In the genomic region with DNA sequence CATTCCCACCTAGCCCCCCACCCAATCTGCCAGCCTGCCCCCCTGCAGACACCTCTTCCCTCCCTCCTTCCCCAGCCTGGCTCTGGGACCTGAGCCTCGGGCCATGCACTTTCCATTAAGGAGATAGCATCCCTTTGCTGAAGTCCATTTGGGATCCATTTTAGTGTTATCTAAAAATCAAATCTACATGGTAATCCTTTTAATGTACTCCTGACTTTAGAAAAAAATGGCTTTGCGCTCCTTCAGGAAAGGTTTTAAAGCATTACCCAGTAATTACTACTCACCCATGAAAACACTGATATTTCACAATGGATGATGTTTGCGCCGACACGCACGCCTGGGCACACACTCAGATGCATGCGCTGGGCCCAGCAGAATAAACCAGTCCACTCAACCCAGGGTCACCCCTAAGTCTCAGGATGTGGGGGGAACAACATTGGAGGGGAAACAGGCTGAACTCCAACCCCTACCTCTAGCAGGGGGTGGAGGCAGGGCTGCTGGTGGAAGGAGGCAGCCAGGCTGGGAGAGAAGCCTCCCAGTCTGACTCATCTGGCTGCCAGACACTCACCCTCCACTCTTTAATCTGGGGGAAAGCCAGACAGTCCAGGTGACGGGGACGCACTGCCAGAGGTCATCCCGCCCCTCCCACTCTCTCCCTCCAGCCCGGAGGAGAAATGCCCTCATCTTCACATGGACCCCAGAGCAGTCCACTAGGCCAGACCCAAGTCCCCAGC, we compare ENCODE assay signal across 13 cellular contexts. TPM values are rescaled to one million over a fixed set of nuclear protein-coding genes. Genes with fewer than 3 reads are reported as not detected.
DNase-seq lines count a peak whose midpoint lies in the region; ATAC-seq, FAIRE-seq and TF ChIP-seq lines count a peak whose summit lies in the region.
"Had no signal": no experiment of that assay in that cellular context is flagged by ENCODE, and none has a peak within 500 bp of the region (broad histone marks: within the 10 kb centered on the region; RNA-seq: fewer than 3 reads in every experiment).

No MANE protein-coding gene starts in this region.

- peak; percentile 27 for DNase-seq in NCI-H1105 treated with DMSO at 0.1 percent for 48 hours (lab: John Stamatoyannopoulos, UW)
- DNase-seq in NCI-H1105 (lab: John Stamatoyannopoulos, UW) = no peak
- DNase-seq in RCC 7860 (ENCODE audit: low spot score) = peak; percentile 69
- no peak for DNase-seq in left cardiac atrium
- DNase-seq in smooth muscle cell (lab: John Stamatoyannopoulos, UW; ENCODE audit: unreplicated experiment) = no peak
- no peak for DNase-seq in stimulated activated CD4-positive, alpha-beta T cell treated with anti-CD3 and anti-CD28 coated beads, Interleukin-2, amount 100 ng/mL, for 24 hours
- DNase-seq in effector CD4-positive, alpha-beta T cell = no peak
- no peak for DNase-seq in activated CD4-positive, alpha-beta T cell treated with anti-CD3 and anti-CD28 coated beads for 1 hour
- DNase-seq: erythroblast, right lobe of liver had no signal

- TF ChIP-seq CTCF in smooth muscle cell (IDR thresholded peaks at IDR 0.05; ENCODE audit: borderline replicate concordance, insufficient read depth, poor library complexity, severe bottlenecking) = no peak

- no peak overlapping the region for H2AFZ ChIP-seq in smooth muscle cell (ENCODE audit: low read depth)

- peaks cover 11% of the 10 kb centered on the region for H3K4me1 ChIP-seq in smooth muscle cell (ENCODE audit: low read depth)
- H3K4me1 ChIP-seq: right lobe of liver had no signal

- H3K36me3 ChIP-seq in smooth muscle cell (ENCODE audit: low read depth) = no peaks in the 10 kb centered on the region
- H3K36me3 ChIP-seq: right lobe of liver had no signal

- H3K9ac ChIP-seq in smooth muscle cell (ENCODE audit: low read depth) = no peak overlapping the region

- WGBS in smooth muscle cell (ENCODE audit: low lambda C conversion rate) = 52% methylated on average over 11 of the region's 11 CpGs

- peak; percentile 61 for FAIRE-seq in RCC 7860 (lab: Jason Lieb, UNC)
- FAIRE-seq: A204.1, GM19239 had no signal

- peak overlapping the region; percentile 63 for H3K27ac ChIP-seq in smooth muscle cell (ENCODE audit: low read depth)
- H3K27ac ChIP-seq: right lobe of liver had no signal

- ATAC-seq in left cardiac atrium = peak; percentile 65 to 94

- no peaks in the 10 kb centered on the region for H4K20me1 ChIP-seq in smooth muscle cell (ENCODE audit: low read depth)

- H3K4me3 ChIP-seq in smooth muscle cell = no peak overlapping the region
- H3K4me3 ChIP-seq: right lobe of liver had no signal

- no peaks in the 10 kb centered on the region for H3K79me2 ChIP-seq in smooth muscle cell (ENCODE audit: low read depth)

- H3K4me2 ChIP-seq in smooth muscle cell = peak overlapping the region; percentile 71

- H3K27me3 ChIP-seq in smooth muscle cell (ENCODE audit: low read depth) = no peaks in the 10 kb centered on the region
- H3K27me3 ChIP-seq: right lobe of liver had no signal

- no peaks in the 10 kb centered on the region for H3K9me3 ChIP-seq in smooth muscle cell (replicated peaks; ENCODE audit: low read depth)
- H3K9me3 ChIP-seq: right lobe of liver had no signal

- no peaks in the 10 kb centered on the region for H3F3A ChIP-seq in smooth muscle cell (ENCODE audit: low read depth)

- intact Hi-C loops in left cardiac atrium (cut with DNase I) = no loop called here

RNA-seq across cellular contexts. Expression of a gene that starts 29.8 kb away (rescaled TPM):
- under 1 TPM in 1 of 2 donors, not detected in 1; 0.18 TPM for total RNA-seq in left cardiac atrium
- total RNA-seq in smooth muscle cell = 1.1 and 8.3 TPM in 2 replicates
- polyA plus RNA-seq in smooth muscle cell = 1.6 and 5.1 TPM in 2 replicates
- total RNA-seq: activated CD8-positive, alpha-beta memory T cell treated with anti-CD3 and anti-CD28 coated beads for 36 hours; right lobe of liver had no signal

Comparison
In these comparisons a context has a peak if more than half of its experiments do, and no peak if none do; other contexts are left out.
1. DNase-seq: peak in NCI-H1105 treated with DMSO at 0.1 percent for 48 hours (single experiment) and RCC 7860 (single experiment); none in NCI-H1105 (single experiment), left cardiac atrium (single experiment), smooth muscle cell (single experiment), stimulated activated CD4-positive, alpha-beta T cell treated with anti-CD3 and anti-CD28 coated beads, Interleukin-2, amount 100 ng/mL, for 24 hours (0 of 2), effector CD4-positive, alpha-beta T cell (single experiment) and activated CD4-positive, alpha-beta T cell treated with anti-CD3 and anti-CD28 coated beads for 1 hour (single experiment).